ENCODE assay signal across 23 cellular contexts in the genomic region with DNA sequence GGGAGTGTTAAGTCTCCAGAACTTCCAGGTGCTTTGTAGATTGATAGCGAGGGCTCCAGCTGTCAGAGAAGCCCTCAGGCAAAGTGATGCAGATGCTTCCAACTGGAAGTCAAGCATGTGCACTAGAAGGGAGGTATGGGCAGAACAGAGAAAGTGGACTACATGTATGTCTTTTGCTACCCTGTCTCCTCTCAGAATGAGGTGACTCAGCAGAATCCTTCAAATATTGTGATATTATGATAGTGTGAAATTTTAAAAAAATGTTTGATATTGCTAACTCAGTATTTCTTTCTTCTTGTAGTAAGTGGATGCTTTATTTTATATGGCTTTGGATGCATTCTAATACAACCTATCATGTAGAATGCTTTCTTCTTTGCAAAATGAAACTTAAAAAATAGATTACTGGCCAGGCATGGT.
"Had no signal": no experiment of that assay in that cellular context is flagged by ENCODE, and none has a peak within 500 bp of the region (broad histone marks: within the 10 kb centered on the region; RNA-seq: fewer than 3 reads in every experiment).

No MANE protein-coding gene starts in this region.

- DNase-seq: activated B cell treated with CpG ODN at 0.5 μM for 24 hours; activated CD4-positive, alpha-beta T cell treated with anti-CD3 and anti-CD28 coated beads for 1 hour; activated CD4-positive, alpha-beta T cell treated with anti-CD3 and anti-CD28 coated beads, Interleukin-2, amount 10 ng/mL, durations not matched to agents 24 days and 14 days; activated CD4-positive, alpha-beta T cell treated with anti-CD3 and anti-CD28 coated beads, Interleukin-2, amount 50 U/mL, for 48 hours; activated CD8-positive, alpha-beta memory T cell treated with anti-CD3 and anti-CD28 coated beads, Interleukin-2, amount 10 ng/mL, durations not matched to agents 7 days and 5 days; activated effector memory CD4-positive, alpha-beta T cell treated with Interleukin-2 at 50 U/mL for 16 hours; activated naive CD4-positive, alpha-beta T cell; activated T-cell treated with anti-CD3 and anti-CD28 coated beads, Interleukin-2, amount 50 U/mL, for 24 hours; aorta; caudate nucleus; NCI-H1092 treated with DMSO at 0.1 percent for 48 hours; NCI-H1417 treated with DMSO at 0.1 percent for 48 hours; NCI-H187; NCI-H2081; NCI-H510A treated with DMSO at 0.1 percent for 48 hours; Peyer's patch; SHP77; T-helper 17 cell; T1000 had no signal

- H3K27ac Mint-ChIP-seq: activated B cell treated with CpG ODN at 0.5 μM for 24 hours; activated CD4-positive, alpha-beta T cell treated with anti-CD3 and anti-CD28 coated beads, Interleukin-2, amount 10 ng/mL, durations not matched to agents 24 days and 14 days; activated CD8-positive, alpha-beta memory T cell treated with anti-CD3 and anti-CD28 coated beads, Interleukin-2, amount 10 ng/mL, durations not matched to agents 7 days and 5 days; activated naive CD4-positive, alpha-beta T cell treated with anti-CD3 and anti-CD28 coated beads, Interleukin-2, amount 50 U/mL, for 24 hours; activated T-cell treated with anti-CD3 and anti-CD28 coated beads, Interleukin-2, amount 50 U/mL, for 24 hours; activated T-helper 1 cell treated with anti-CD3 and anti-CD28 coated beads, Interleukin-12 subunit alpha, Interleukin-12 subunit beta, Interleukin-2, Interleukin-4 antibody, amounts not matched to agents 30 ng/mL and 10 ng/mL and 1 ng/mL, durations not matched to agents 14 hours and 24 hours and 36 hours; T-helper 17 cell had no signal

- H3K27me3 ChIP-seq: breast epithelium, Peyer's patch, SJSA1 had no signal

- H3K9me3 Mint-ChIP-seq: activated B cell treated with CpG ODN at 0.5 μM for 24 hours; activated naive CD4-positive, alpha-beta T cell treated with anti-CD3 and anti-CD28 coated beads, Interleukin-2, amount 50 U/mL, for 24 hours; activated T-cell treated with anti-CD3 and anti-CD28 coated beads, Interleukin-2, amount 50 U/mL, for 24 hours had no signal

- H3K4me1 ChIP-seq: breast epithelium, Peyer's patch, SJSA1 had no signal

- H3K4me3 ChIP-seq: breast epithelium, Peyer's patch, SJSA1 had no signal

- H3K9me3 ChIP-seq: breast epithelium, Peyer's patch, SJSA1 had no signal

- ATAC-seq: activated CD8-positive, alpha-beta memory T cell treated with anti-CD3 and anti-CD28 coated beads, Interleukin-2, amount 10 ng/mL, durations not matched to agents 7 days and 5 days; T-helper 17 cell had no signal

- H3K36me3 Mint-ChIP-seq: activated CD8-positive, alpha-beta memory T cell treated with anti-CD3 and anti-CD28 coated beads, Interleukin-2, amount 10 ng/mL, durations not matched to agents 7 days and 5 days; activated naive CD4-positive, alpha-beta T cell treated with anti-CD3 and anti-CD28 coated beads, Interleukin-2, amount 50 U/mL, for 24 hours had no signal

- H3K27ac ChIP-seq: breast epithelium, SJSA1 had no signal

- H3K4me3 Mint-ChIP-seq: activated B cell treated with CpG ODN at 0.5 μM for 24 hours; activated CD4-positive, alpha-beta T cell treated with anti-CD3 and anti-CD28 coated beads, Interleukin-2, amount 10 ng/mL, durations not matched to agents 24 days and 14 days; activated CD8-positive, alpha-beta memory T cell treated with anti-CD3 and anti-CD28 coated beads, Interleukin-2, amount 10 ng/mL, durations not matched to agents 7 days and 5 days; activated naive CD4-positive, alpha-beta T cell treated with anti-CD3 and anti-CD28 coated beads, Interleukin-2, amount 50 U/mL, for 24 hours; activated T-cell treated with anti-CD3 and anti-CD28 coated beads, Interleukin-2, amount 50 U/mL, for 24 hours; activated T-helper 1 cell treated with anti-CD3 and anti-CD28 coated beads, Interleukin-12 subunit alpha, Interleukin-12 subunit beta, Interleukin-2, Interleukin-4 antibody, amounts not matched to agents 30 ng/mL and 10 ng/mL and 1 ng/mL, durations not matched to agents 14 hours and 24 hours and 36 hours; T-helper 17 cell had no signal

- H3K36me3 ChIP-seq: breast epithelium, Peyer's patch, SJSA1 had no signal
